In genomic region chr20:59557733-59558529, GRCh38 we compare ENCODE assay signal across 4 cellular contexts. TPM values are rescaled to one million over a fixed set of nuclear protein-coding genes. Genes with fewer than 3 reads are reported as not detected.
"Had no signal": no experiment of that assay in that cellular context is flagged by ENCODE, and none has a peak within 500 bp of the region (broad histone marks: within the 10 kb centered on the region; RNA-seq: fewer than 3 reads in every experiment).

No MANE protein-coding gene starts in this region.

RNA-seq across cellular contexts. Expression of gene PHACTR3, which starts 46.4 kb away (rescaled TPM):
- total RNA-seq: HepG2, HT1080, IMR-90, SJCRH30 had no signal
- polyA plus RNA-seq: HepG2, IMR-90 had no signal
